Comparison of ENCODE assay signal across 8 cellular contexts in the genomic region with DNA sequence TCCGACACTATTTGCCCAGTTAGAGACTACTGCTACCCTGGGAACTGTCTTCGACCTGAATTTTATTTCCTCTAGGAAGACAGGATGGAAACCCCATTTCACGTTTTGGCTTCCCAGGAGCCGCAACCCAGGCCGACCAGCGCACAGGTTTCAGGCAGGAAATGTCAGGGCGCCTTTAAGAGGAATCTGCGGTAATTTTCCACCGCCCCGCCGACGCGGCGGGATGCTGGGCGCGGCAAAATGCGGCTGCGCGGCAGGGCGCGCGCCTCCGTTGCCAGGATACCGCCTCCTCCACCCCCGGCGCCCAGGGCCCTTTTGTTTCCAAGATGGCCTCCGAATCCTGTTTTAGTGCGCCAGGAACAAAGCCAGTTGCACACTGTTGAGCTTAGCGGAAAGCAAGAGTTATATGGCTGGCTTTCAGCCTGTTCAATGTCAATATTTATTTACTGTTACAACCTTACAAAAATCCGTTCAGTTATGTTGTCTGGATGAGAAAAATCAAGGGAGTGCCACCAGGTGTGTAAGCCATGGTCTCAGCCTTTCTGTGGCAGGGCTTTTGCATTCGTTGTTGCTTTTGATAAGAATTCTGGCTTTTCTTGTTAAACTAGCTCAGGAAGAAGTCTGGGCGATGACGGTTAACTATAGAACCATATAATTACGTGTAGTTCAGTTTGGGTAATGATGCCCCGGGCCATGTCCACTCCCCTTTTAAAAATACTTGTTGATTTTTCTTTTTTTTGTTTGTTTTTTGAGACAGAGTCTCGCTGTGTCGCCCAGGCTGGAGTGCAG.
DNase-seq lines count a peak whose midpoint lies in the region; ATAC-seq, FAIRE-seq and TF ChIP-seq lines count a peak whose summit lies in the region.

No MANE protein-coding gene starts in this region.

- peak overlapping the region; percentile 91 for H3K4me3 Mint-ChIP-seq in neural crest cell

- H3K4me3 ChIP-seq in HAP-1 (peak overlapping the region; percentile 18), RWPE2 (ENCODE audit: severe bottlenecking) (peak overlapping the region; percentile 21), fibroblast of villous mesenchyme (ENCODE audit: low read depth, low read length) (peak overlapping the region; percentile 51), stomach (peak overlapping the region; percentile 34 to 39 (median 36))

- TF ChIP-seq POLR2A in stomach (IDR thresholded peaks at IDR 0.05): no peak

- H3K36me3 Mint-ChIP-seq in neural crest cell (ENCODE audit: low read depth): no peaks in the 10 kb centered on the region

- H3K27me3 ChIP-seq in HAP-1 (ENCODE audit: low read depth) (no peaks in the 10 kb centered on the region), RWPE2 (ENCODE audit: insufficient read depth, poor library complexity, severe bottlenecking) (no peaks in the 10 kb centered on the region), stomach (no peaks in the 10 kb centered on the region)

- H3K4me1 ChIP-seq in HAP-1 (peaks cover 42% of the 10 kb centered on the region), RWPE2 (ENCODE audit: insufficient read depth, poor library complexity, severe bottlenecking) (peaks cover 42% of the 10 kb centered on the region), stomach (peaks cover 17 to 45% (median 30%) of the 10 kb centered on the region in 4 donors)

- peak; percentile 91 to 94 for DNase-seq in HAP-1 (ENCODE audit: low spot score in 2 of 2)
- DNase-seq in M059J (ENCODE audit: low read depth): peak; percentile 91
- DNase-seq in RWPE2 (ENCODE audit: low spot score): peak; percentile 95
- DNase-seq in activated effector memory CD4-positive, alpha-beta T cell treated with anti-CD3 and anti-CD28 coated beads, Interleukin-2, amount 50 U/mL, for 16 hours: peak; percentile 95
- peak; percentile 94 for DNase-seq in fibroblast of villous mesenchyme (ENCODE audit: low read depth)
- DNase-seq in neural crest cell (ENCODE audit: low read depth, low spot score): peak; percentile 87
- peak; percentile 94 for DNase-seq in stomach

- intact Hi-C loops in stomach (cut with DNase I; ENCODE audit: low total_unique reads): no loop called here

- WGBS in stomach, 5 donors: 5 to 9% (median 7%) methylated on average over 30 to 37 of the region's 37 CpGs

- H3K9me3 ChIP-seq in HAP-1 (no peaks in the 10 kb centered on the region), RWPE2 (ENCODE audit: severe bottlenecking) (no peaks in the 10 kb centered on the region), stomach (no peaks in the 10 kb centered on the region)

- H3K9me3 Mint-ChIP-seq in neural crest cell: no peaks in the 10 kb centered on the region

- peak; percentile 80 for ATAC-seq in RWPE2 (ENCODE audit: low read depth)

- no peak for TF ChIP-seq EP300 in stomach (IDR thresholded peaks at IDR 0.05)

- no peaks in the 10 kb centered on the region for H3K27me3 Mint-ChIP-seq in neural crest cell (ENCODE audit: low read depth)

- peak; percentile 92 for FAIRE-seq in G401.6 (lab: Jason Lieb, UNC)

- in situ Hi-C loops in HAP-1 (cut with MboI; ENCODE audit: low sequenced_read_pairs): no loop called here

- no peak for TF ChIP-seq CTCF in RWPE2 (IDR thresholded peaks at IDR 0.05; ENCODE audit: poor library complexity, severe bottlenecking)
- TF ChIP-seq CTCF in fibroblast of villous mesenchyme (IDR thresholded peaks at IDR 0.05; ENCODE audit: insufficient read depth, low read depth, low read length): no peak
- no peak for TF ChIP-seq CTCF in neural crest cell (conservative IDR thresholded peaks at IDR 0.05)
- peak in 1 of 7 experiments; percentile 5 for TF ChIP-seq CTCF in stomach (IDR thresholded peaks at IDR 0.05)

- H3K27ac ChIP-seq in RWPE2 (ENCODE audit: poor library complexity, severe bottlenecking): peak overlapping the region; percentile 89
- H3K27ac ChIP-seq in stomach: peak overlapping the region; percentile 81 to 90 (median 87)

- H3K36me3 ChIP-seq in HAP-1 (replicated peaks) (no peaks in the 10 kb centered on the region), RWPE2 (ENCODE audit: low read depth) (no peaks in the 10 kb centered on the region), stomach (no peaks in the 10 kb centered on the region)

- H3K4me1 Mint-ChIP-seq in neural crest cell: peaks cover 66% of the 10 kb centered on the region

- H3K27ac Mint-ChIP-seq in neural crest cell (ENCODE audit: unreplicated experiment): peak overlapping the region; percentile 99

Comparison
In these comparisons a context has a peak if more than half of its experiments do, and no peak if none do; other contexts are left out.
1. Peak in every context shown above with its lines: DNase-seq, ATAC-seq, H3K4me3 ChIP-seq and H3K27ac ChIP-seq.